15 cellular contexts compared by ENCODE assay signal in the genomic region with DNA sequence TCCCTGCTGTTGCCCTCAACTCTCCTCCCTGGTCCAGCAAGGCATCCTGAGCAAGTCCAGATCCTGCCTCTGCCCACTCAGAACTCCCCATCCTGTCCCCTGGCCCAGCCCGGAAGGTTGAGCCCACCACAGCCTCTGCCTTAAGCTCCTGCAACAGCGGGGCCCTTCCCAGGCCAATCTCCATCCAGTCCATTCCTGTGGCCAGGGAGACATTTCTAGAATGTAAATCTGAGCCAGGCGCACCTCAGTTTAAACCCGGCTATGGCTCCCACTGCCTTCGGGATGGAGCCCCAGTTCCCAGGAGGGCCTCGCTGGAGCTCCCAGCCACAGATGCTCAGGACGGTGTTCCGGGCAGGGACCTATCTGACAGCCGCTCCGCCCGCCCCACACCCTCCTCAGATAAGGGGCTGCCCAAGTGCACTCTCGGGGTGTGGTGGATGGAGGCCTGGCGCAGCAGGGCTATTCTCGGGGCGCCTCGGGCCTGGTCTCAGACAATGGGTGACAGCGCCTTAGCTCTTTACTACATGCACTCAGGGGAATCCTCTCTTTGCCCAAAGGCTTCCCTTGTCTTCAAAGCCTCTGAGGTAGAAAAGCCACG. TPM values are rescaled to one million over a fixed set of nuclear protein-coding genes. Genes with fewer than 3 reads are reported as not detected.
DNase-seq lines count a peak whose midpoint lies in the region; ATAC-seq and TF ChIP-seq lines count a peak whose summit lies in the region.
"Had no signal": no experiment of that assay in that cellular context is flagged by ENCODE, and none has a peak within 500 bp of the region (broad histone marks: within the 10 kb centered on the region; RNA-seq: fewer than 3 reads in every experiment).

No MANE protein-coding gene starts in this region.

- H3K27me3 ChIP-seq in CD8-positive, alpha-beta memory T cell (ENCODE audit: insufficient read depth, low read length, poor library complexity, severe bottlenecking), result no peaks in the 10 kb centered on the region
- H3K27me3 ChIP-seq in neuronal stem cell (ENCODE audit: control insufficient read depth in 3 of 3, insufficient read depth in 3 of 3, low read depth in 1 of 3, low read length in 3 of 3), result no peaks in the 10 kb centered on the region
- H3K27me3 ChIP-seq: SJSA1, tibial artery had no signal

- H3K79me1 ChIP-seq in neuronal stem cell (ENCODE audit: low read depth, low read length), result peaks cover 6% of the 10 kb centered on the region

- no peak overlapping the region for H2AK5ac ChIP-seq in neuronal stem cell (ENCODE audit: low read depth, low read length)

- ATAC-seq in GM18505 (IDR thresholded peaks at IDR 0.05; ENCODE audit: unreplicated experiment) (no peak), HG03520 (IDR thresholded peaks at IDR 0.05; ENCODE audit: unreplicated experiment) (no peak)

- H3K14ac ChIP-seq in neuronal stem cell (ENCODE audit: low read length), result peak overlapping the region; percentile 21

- H3K4me3 Mint-ChIP-seq in activated CD4-positive, alpha-beta T cell treated with anti-CD3 and anti-CD28 coated beads, Interleukin-2, amount 10 ng/mL, durations not matched to agents 7 days and 5 days, result peak overlapping the region; percentile 49
- peak overlapping the region in 4 of 7 donors; percentile 55 to 88 (median 64) for H3K4me3 Mint-ChIP-seq in CD8-positive, alpha-beta memory T cell

- no peak overlapping the region for H4K8ac ChIP-seq in neuronal stem cell (ENCODE audit: low read depth, low read length)

- H3K9ac ChIP-seq in neuronal stem cell (ENCODE audit: low read depth, low read length, poor library complexity), result no peak overlapping the region
- H3K9ac ChIP-seq: GM23248, KMS-11 had no signal

- no peak overlapping the region for H2BK12ac ChIP-seq in neuronal stem cell (ENCODE audit: low read length)

- H2BK5ac ChIP-seq in neuronal stem cell (ENCODE audit: low read length), result no peak overlapping the region

- no peak for TF ChIP-seq POLR2A in GM18505 (IDR thresholded peaks at IDR 0.05; ENCODE audit: borderline replicate concordance, extremely low read depth, insufficient read depth, insufficient read length)

- H3K4me1 Mint-ChIP-seq in activated CD4-positive, alpha-beta T cell treated with anti-CD3 and anti-CD28 coated beads, Interleukin-2, amount 10 ng/mL, durations not matched to agents 7 days and 5 days, result peaks cover 59% of the 10 kb centered on the region
- peaks cover 35 to 60% (median 44%) of the 10 kb centered on the region in 3 donors for H3K4me1 Mint-ChIP-seq in CD8-positive, alpha-beta memory T cell

- peaks cover 60% of the 10 kb centered on the region for H3K4me1 ChIP-seq in CD8-positive, alpha-beta memory T cell (ENCODE audit: insufficient read depth, low read length)
- H3K4me1 ChIP-seq in neuronal stem cell (ENCODE audit: control insufficient read depth in 2 of 2, insufficient read depth in 1 of 2, low read depth in 1 of 2, low read length in 2 of 2), result peaks cover 6 to 10% of the 10 kb centered on the region in 2 donors

- no peaks in the 10 kb centered on the region for H3K36me3 ChIP-seq in CD8-positive, alpha-beta memory T cell (ENCODE audit: insufficient read depth, low read length)
- H3K36me3 ChIP-seq in neuronal stem cell (replicated peaks in 1 of 2; ENCODE audit: control insufficient read depth in 2 of 2, insufficient read depth in 2 of 2, low read length in 2 of 2), result no peaks in the 10 kb centered on the region
- H3K36me3 ChIP-seq: SJSA1, tibial artery had no signal

- CTCF ChIA-PET in activated CD4-positive, alpha-beta T cell treated with anti-CD3 and anti-CD28 coated beads, Interleukin-2, amount 10 ng/mL, durations not matched to agents 7 days and 5 days (lab: Charles Lee), result interaction anchor here (2.1 kb wide), 1 partner anchor 9 kb away, joined by 8 read pairs; no protein-coding TSS in a partner anchor
- CTCF ChIA-PET in CD8-positive, alpha-beta memory T cell (lab: Charles Lee), result no interaction called here

- no peak overlapping the region for H3K18ac ChIP-seq in neuronal stem cell (ENCODE audit: low read length)

- no peak overlapping the region for H3K4me2 ChIP-seq in neuronal stem cell (ENCODE audit: insufficient read depth, low read length, poor library complexity, severe bottlenecking)
- H3K4me2 ChIP-seq: KMS-11 had no signal

- H3K4me3 ChIP-seq in CD8-positive, alpha-beta memory T cell (ENCODE audit: low read length), result peak overlapping the region; percentile 43
- H3K4me3 ChIP-seq in neuronal stem cell (ENCODE audit: low read length in 2 of 2), result no peak overlapping the region
- H3K4me3 ChIP-seq: GM23248, SJSA1, tibial artery had no signal

- no peak overlapping the region for H4K91ac ChIP-seq in neuronal stem cell (ENCODE audit: low read depth, low read length, poor library complexity)

- no peak overlapping the region for H2BK15ac ChIP-seq in neuronal stem cell (ENCODE audit: low read length)

- POLR2A ChIA-PET in activated CD4-positive, alpha-beta T cell treated with anti-CD3 and anti-CD28 coated beads, Interleukin-2, amount 10 ng/mL, durations not matched to agents 7 days and 5 days (lab: Charles Lee), result no interaction called here
- POLR2A ChIA-PET in CD8-positive, alpha-beta memory T cell (lab: Charles Lee), result no interaction called here

- peak overlapping the region; percentile 95 for H3K27ac Mint-ChIP-seq in activated CD4-positive, alpha-beta T cell treated with anti-CD3 and anti-CD28 coated beads, Interleukin-2, amount 10 ng/mL, durations not matched to agents 7 days and 5 days
- peak overlapping the region in 6 of 8 donors; percentile 4 to 87 (median 81) for H3K27ac Mint-ChIP-seq in CD8-positive, alpha-beta memory T cell

- no peak overlapping the region for H3K4ac ChIP-seq in neuronal stem cell (ENCODE audit: low read length)

- no peaks in the 10 kb centered on the region for H3K9me3 ChIP-seq in CD8-positive, alpha-beta memory T cell (ENCODE audit: low read length)
- H3K9me3 ChIP-seq in neuronal stem cell (replicated peaks in 1 of 2; ENCODE audit: control insufficient read depth in 2 of 2, insufficient read depth in 1 of 2, low read depth in 1 of 2, low read length in 2 of 2), result no peaks in the 10 kb centered on the region
- H3K9me3 ChIP-seq: SJSA1, tibial artery had no signal

- no peaks in the 10 kb centered on the region for H3K27me3 Mint-ChIP-seq in activated CD4-positive, alpha-beta T cell treated with anti-CD3 and anti-CD28 coated beads, Interleukin-2, amount 10 ng/mL, durations not matched to agents 7 days and 5 days
- H3K27me3 Mint-ChIP-seq in CD8-positive, alpha-beta memory T cell, result no peaks in the 10 kb centered on the region

- no CpG with 5 or more reads among the region's 18 CpGs for WGBS in neuronal stem cell (ENCODE audit: extremely low coverage in 2 of 2, insufficient read length in 2 of 2, insufficient replicate concordance in 1 of 2), 2 donors

- H3K27ac ChIP-seq in CD8-positive, alpha-beta memory T cell (ENCODE audit: low read depth, low read length), result no peak overlapping the region
- H3K27ac ChIP-seq in neuronal stem cell (replicated peaks; ENCODE audit: low read length), result no peak overlapping the region
- H3K27ac ChIP-seq: GM23248, KMS-11, SJSA1, tibial artery had no signal

- no peak overlapping the region for H2BK120ac ChIP-seq in neuronal stem cell (ENCODE audit: low read depth, low read length)

- DNase-seq in activated CD4-positive, alpha-beta T cell treated with anti-CD3 and anti-CD28 coated beads, Interleukin-2, amount 10 ng/mL, durations not matched to agents 7 days and 5 days, result no peak
- DNase-seq in activated CD4-positive, alpha-beta T cell treated with anti-CD3 and anti-CD28 coated beads, Interleukin-2, amount 50 U/mL, for 48 hours, result no peak
- DNase-seq in CD8-positive, alpha-beta memory T cell, result no peak
- DNase-seq in amniotic epithelial cell (ENCODE audit: low read depth) (peak; percentile 48), neuronal stem cell (ENCODE audit: low spot score) (no peak), dermis blood vessel endothelial cell (no peak)
- DNase-seq: effector CD8-positive, alpha-beta T cell; EL; GM23248; NCI-H1105 treated with DMSO at 0.1 percent for 48 hours; tibial artery had no signal

- peak overlapping the region; percentile 43 for H3K23ac ChIP-seq in neuronal stem cell (ENCODE audit: low read depth, low read length, poor library complexity)

- no peak overlapping the region for H2AFZ ChIP-seq in neuronal stem cell (ENCODE audit: low read length)
- H2AFZ ChIP-seq: GM23248 had no signal

- peaks cover 3% of the 10 kb centered on the region for H3K36me3 Mint-ChIP-seq in activated CD4-positive, alpha-beta T cell treated with anti-CD3 and anti-CD28 coated beads, Interleukin-2, amount 10 ng/mL, durations not matched to agents 7 days and 5 days (ENCODE audit: low read depth)
- peaks cover 0 to 2% (median 0%) of the 10 kb centered on the region in 3 donors for H3K36me3 Mint-ChIP-seq in CD8-positive, alpha-beta memory T cell

- H3K9me3 Mint-ChIP-seq in activated CD4-positive, alpha-beta T cell treated with anti-CD3 and anti-CD28 coated beads, Interleukin-2, amount 10 ng/mL, durations not matched to agents 7 days and 5 days, result no peaks in the 10 kb centered on the region
- no peaks in the 10 kb centered on the region for H3K9me3 Mint-ChIP-seq in CD8-positive, alpha-beta memory T cell

RNA-seq across cellular contexts. Expression of a gene that starts 5.3 kb away (rescaled TPM):
- 10 to 100 TPM; 55.1 to 64.2 TPM for total RNA-seq in activated CD4-positive, alpha-beta T cell treated with anti-CD3 and anti-CD28 coated beads, Interleukin-2, amount 10 ng/mL, durations not matched to agents 7 days and 5 days
- total RNA-seq in CD8-positive, alpha-beta memory T cell, result 10 to 100 TPM; 22.7 to 24.3 TPM
- 151 TPM for polyA plus RNA-seq in CD8-positive, alpha-beta memory T cell
- polyA plus RNA-seq in neuronal stem cell (2013, experiment 1 of 2), result 50.4 TPM
- 51.0 TPM for polyA plus RNA-seq in neuronal stem cell (2013, experiment 2 of 2)
- total RNA-seq in dermis blood vessel endothelial cell, result 8.8 and 36.8 TPM in 2 replicates

RNA-seq across cellular contexts. Expression of a gene that starts 5.9 kb away (rescaled TPM):
- total RNA-seq in activated CD4-positive, alpha-beta T cell treated with anti-CD3 and anti-CD28 coated beads, Interleukin-2, amount 10 ng/mL, durations not matched to agents 7 days and 5 days, result 10 to 100 TPM; 15.3 to 19.7 TPM
- total RNA-seq in CD8-positive, alpha-beta memory T cell, result 10 to 100 TPM; 12.4 TPM
- polyA plus RNA-seq in CD8-positive, alpha-beta memory T cell, result 19.9 TPM
- 3.6 TPM for polyA plus RNA-seq in neuronal stem cell (2013, experiment 1 of 2)
- 3.7 TPM for polyA plus RNA-seq in neuronal stem cell (2013, experiment 2 of 2)
- 8.3 and 10.0 TPM in 2 replicates for total RNA-seq in dermis blood vessel endothelial cell

RNA-seq across cellular contexts. Expression of a gene that starts 11.9 kb away (rescaled TPM):
- under 1 TPM in 1 of 2 experiments, not detected in 1; 0.17 TPM for total RNA-seq in activated CD4-positive, alpha-beta T cell treated with anti-CD3 and anti-CD28 coated beads, Interleukin-2, amount 10 ng/mL, durations not matched to agents 7 days and 5 days
- under 1 TPM; 0.13 to 0.18 TPM for total RNA-seq in CD8-positive, alpha-beta memory T cell
- polyA plus RNA-seq in CD8-positive, alpha-beta memory T cell, result 0.20 TPM
- polyA plus RNA-seq in neuronal stem cell (2013, experiment 1 of 2), result 0.28 TPM
- 0.33 TPM for polyA plus RNA-seq in neuronal stem cell (2013, experiment 2 of 2)
- total RNA-seq in dermis blood vessel endothelial cell, result 0.34 and 0.37 TPM in 2 replicates
- total RNA-seq: SJSA1 had no signal
- polyA plus RNA-seq: GM23248 had no signal
